ENCODE assay signal across 16 cellular contexts in the genomic region with DNA sequence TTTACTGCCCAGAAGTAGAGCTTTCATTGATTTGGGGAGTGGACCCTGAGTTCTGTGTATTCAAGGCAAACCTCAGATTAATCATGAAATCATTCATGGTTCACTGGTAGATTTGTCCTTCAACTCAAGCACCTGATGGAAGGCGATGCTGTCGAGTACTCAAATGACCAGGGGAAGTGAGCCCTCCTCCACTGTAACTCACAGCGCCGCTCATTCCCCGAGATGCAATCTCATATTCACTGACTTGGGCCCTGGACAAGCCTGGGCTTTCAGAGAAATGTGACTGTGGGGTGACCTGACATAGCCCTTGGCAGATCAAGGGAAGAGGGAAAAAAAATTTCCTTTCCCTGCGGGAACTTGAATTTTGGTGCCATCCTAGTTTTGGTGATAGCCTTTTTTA.
A peak's percentile ranks its signal among the peaks of the same experiment; 100 is the strongest.
DNase-seq lines count a peak whose midpoint lies in the region; ATAC-seq and TF ChIP-seq lines count a peak whose summit lies in the region.
"Had no signal": no experiment of that assay in that cellular context is flagged by ENCODE, and none has a peak within 500 bp of the region (broad histone marks: within the 10 kb centered on the region; RNA-seq: fewer than 3 reads in every experiment).

No MANE protein-coding gene starts in this region.

- H3K36me3 Mint-ChIP-seq in activated T-cell treated with anti-CD3 and anti-CD28 coated beads, Interleukin-2, amount 50 U/mL, for 24 hours (ENCODE audit: low read depth): peaks cover 86% of the 10 kb centered on the region
- H3K36me3 Mint-ChIP-seq in activated T-cell treated with anti-CD3 and anti-CD28 coated beads, Interleukin-2, amount 50 U/mL, for 4 hours (ENCODE audit: insufficient read depth): peaks cover 53% of the 10 kb centered on the region
- H3K36me3 Mint-ChIP-seq in activated CD4-positive, alpha-beta memory T cell treated with anti-CD3 and anti-CD28 coated beads for 36 hours: peaks cover 52% of the 10 kb centered on the region
- H3K36me3 Mint-ChIP-seq in stimulated activated memory B cell treated with anti-CD40 and anti-IgM and Interleukin-4, amounts not matched to agents 10 μg/mL and 1 μg/mL and 100 μg/mL, for 72 hours: peaks cover 97% of the 10 kb centered on the region

- no peaks in the 10 kb centered on the region for H3K27me3 ChIP-seq in duodenal mucosa (ENCODE audit: control insufficient read depth in 1 of 2, insufficient read depth in 2 of 2, low read length in 2 of 2)
- H3K27me3 ChIP-seq in foreskin keratinocyte: no peaks in the 10 kb centered on the region
- H3K27me3 ChIP-seq: cardiac muscle cell, spleen had no signal

- H3K36me3 ChIP-seq in duodenal mucosa (ENCODE audit: control insufficient read depth in 1 of 2, insufficient read depth in 2 of 2, low read length in 2 of 2): peaks cover 0 to 6% of the 10 kb centered on the region in 2 donors
- H3K36me3 ChIP-seq: cardiac muscle cell had no signal

- intact Hi-C loops in activated CD4-positive, alpha-beta memory T cell treated with anti-CD3 and anti-CD28 coated beads for 36 hours (cut with micrococcal nuclease): loop anchor here (1.0 to 10.0 kb wide), 9 partner anchors 9 to 512 kb away; no protein-coding TSS in a partner anchor
- intact Hi-C loops in head of caudate nucleus (cut with DNase I) (no loop called here), Right ventricle myocardium inferior (cut with DNase I) (no loop called here)

- no peak for TF ChIP-seq CTCF in foreskin keratinocyte (conservative IDR thresholded peaks at IDR 0.05)

- H3K9me3 Mint-ChIP-seq in activated T-cell treated with anti-CD3 and anti-CD28 coated beads, Interleukin-2, amount 50 U/mL, for 24 hours: no peaks in the 10 kb centered on the region
- peaks cover under 1% of the 10 kb centered on the region for H3K9me3 Mint-ChIP-seq in activated T-cell treated with anti-CD3 and anti-CD28 coated beads, Interleukin-2, amount 50 U/mL, for 4 hours
- peaks cover 1% of the 10 kb centered on the region for H3K9me3 Mint-ChIP-seq in activated CD4-positive, alpha-beta memory T cell treated with anti-CD3 and anti-CD28 coated beads for 36 hours
- H3K9me3 Mint-ChIP-seq in stimulated activated memory B cell treated with anti-CD40 and anti-IgM and Interleukin-4, amounts not matched to agents 10 μg/mL and 1 μg/mL and 100 μg/mL, for 72 hours: no peaks in the 10 kb centered on the region

- H3K4me3 Mint-ChIP-seq in activated T-cell treated with anti-CD3 and anti-CD28 coated beads, Interleukin-2, amount 50 U/mL, for 24 hours: peak overlapping the region; percentile 34
- H3K4me3 Mint-ChIP-seq in activated T-cell treated with anti-CD3 and anti-CD28 coated beads, Interleukin-2, amount 50 U/mL, for 4 hours: no peak overlapping the region
- H3K4me3 Mint-ChIP-seq in activated CD4-positive, alpha-beta memory T cell treated with anti-CD3 and anti-CD28 coated beads for 36 hours: peak overlapping the region; percentile 45
- no peak overlapping the region for H3K4me3 Mint-ChIP-seq in stimulated activated memory B cell treated with anti-CD40 and anti-IgM and Interleukin-4, amounts not matched to agents 10 μg/mL and 1 μg/mL and 100 μg/mL, for 72 hours
- H3K4me3 Mint-ChIP-seq: HFFc6 had no signal

- peak overlapping the region; percentile 27 for H3K27ac ChIP-seq in duodenal mucosa (ENCODE audit: low read depth, low read length)
- H3K27ac ChIP-seq in foreskin keratinocyte: no peak overlapping the region
- H3K27ac ChIP-seq: cardiac muscle cell had no signal

- CTCF ChIA-PET in activated CD4-positive, alpha-beta memory T cell treated with anti-CD3 and anti-CD28 coated beads for 36 hours (lab: Charles Lee): interaction anchor here (0.6 to 2.4 kb wide), 10 partner anchors 8 to 161 kb away, joined by 3 to 12 read pairs (median 4); a partner anchor contains a TSS

- peaks cover 88% of the 10 kb centered on the region for H3K4me1 Mint-ChIP-seq in activated T-cell treated with anti-CD3 and anti-CD28 coated beads, Interleukin-2, amount 50 U/mL, for 24 hours (ENCODE audit: low read depth)
- H3K4me1 Mint-ChIP-seq in activated T-cell treated with anti-CD3 and anti-CD28 coated beads, Interleukin-2, amount 50 U/mL, for 4 hours (ENCODE audit: low read depth): peaks cover 81% of the 10 kb centered on the region
- H3K4me1 Mint-ChIP-seq in activated CD4-positive, alpha-beta memory T cell treated with anti-CD3 and anti-CD28 coated beads for 36 hours (ENCODE audit: low read depth): peaks cover 85% of the 10 kb centered on the region
- peaks cover 75% of the 10 kb centered on the region for H3K4me1 Mint-ChIP-seq in stimulated activated memory B cell treated with anti-CD40 and anti-IgM and Interleukin-4, amounts not matched to agents 10 μg/mL and 1 μg/mL and 100 μg/mL, for 72 hours

- POLR2A ChIA-PET in activated CD4-positive, alpha-beta memory T cell treated with anti-CD3 and anti-CD28 coated beads for 36 hours (lab: Charles Lee): interaction anchor here (0.9 to 3.2 kb wide), 15 partner anchors 7 to 200 kb away, joined by 3 to 48 read pairs (median 8); a partner anchor contains a TSS

- no peak overlapping the region for H3K4me3 ChIP-seq in duodenal mucosa (ENCODE audit: low read depth in 1 of 2, low read length in 2 of 2)
- H3K4me3 ChIP-seq: cardiac muscle cell, spleen had no signal

- ATAC-seq in activated T-cell treated with anti-CD3 and anti-CD28 coated beads, Interleukin-2, amount 50 U/mL, for 4 hours: no peak
- no peak for ATAC-seq in stimulated activated memory B cell treated with anti-CD40 and anti-IgM and Interleukin-4, amounts not matched to agents 10 μg/mL and 1 μg/mL and 100 μg/mL, for 72 hours
- ATAC-seq in foreskin keratinocyte: no peak
- ATAC-seq in Right ventricle myocardium inferior: no peak

- H3K9ac ChIP-seq in duodenal mucosa (ENCODE audit: low read depth in 1 of 2, low read length in 2 of 2): no peak overlapping the region

- H3K27me3 Mint-ChIP-seq in activated T-cell treated with anti-CD3 and anti-CD28 coated beads, Interleukin-2, amount 50 U/mL, for 24 hours: no peaks in the 10 kb centered on the region
- H3K27me3 Mint-ChIP-seq in activated T-cell treated with anti-CD3 and anti-CD28 coated beads, Interleukin-2, amount 50 U/mL, for 4 hours (ENCODE audit: low read depth): no peaks in the 10 kb centered on the region
- no peaks in the 10 kb centered on the region for H3K27me3 Mint-ChIP-seq in activated CD4-positive, alpha-beta memory T cell treated with anti-CD3 and anti-CD28 coated beads for 36 hours
- no peaks in the 10 kb centered on the region for H3K27me3 Mint-ChIP-seq in stimulated activated memory B cell treated with anti-CD40 and anti-IgM and Interleukin-4, amounts not matched to agents 10 μg/mL and 1 μg/mL and 100 μg/mL, for 72 hours

- DNase-seq in activated T-cell treated with anti-CD3 and anti-CD28 coated beads, Interleukin-2, amount 50 U/mL, for 24 hours: no peak
- no peak for DNase-seq in activated T-cell treated with anti-CD3 and anti-CD28 coated beads, Interleukin-2, amount 50 U/mL, for 4 hours
- DNase-seq in activated CD4-positive, alpha-beta memory T cell treated with anti-CD3 and anti-CD28 coated beads for 36 hours: no peak
- DNase-seq in foreskin keratinocyte: no peak
- DNase-seq in head of caudate nucleus: no peak
- DNase-seq in Right ventricle myocardium inferior (ENCODE audit: missing footprints): no peak
- DNase-seq: glutamatergic neuron, HFFc6, KG1, NCI-H1930, retina, SIG-M5 had no signal

- H3K9me3 ChIP-seq in duodenal mucosa (ENCODE audit: control insufficient read depth in 1 of 2, low read length in 2 of 2): no peaks in the 10 kb centered on the region

- peak overlapping the region; percentile 93 for H3K27ac Mint-ChIP-seq in activated T-cell treated with anti-CD3 and anti-CD28 coated beads, Interleukin-2, amount 50 U/mL, for 24 hours
- peak overlapping the region; percentile 94 for H3K27ac Mint-ChIP-seq in activated CD4-positive, alpha-beta memory T cell treated with anti-CD3 and anti-CD28 coated beads for 36 hours
- peak overlapping the region; percentile 80 for H3K27ac Mint-ChIP-seq in stimulated activated memory B cell treated with anti-CD40 and anti-IgM and Interleukin-4, amounts not matched to agents 10 μg/mL and 1 μg/mL and 100 μg/mL, for 72 hours
- H3K27ac Mint-ChIP-seq: HFFc6 had no signal

- H3K4me1 ChIP-seq in duodenal mucosa (ENCODE audit: control insufficient read depth in 1 of 2, insufficient read depth in 2 of 2, low read length in 2 of 2): peaks cover 35 to 38% of the 10 kb centered on the region in 2 donors
- peaks cover 13% of the 10 kb centered on the region for H3K4me1 ChIP-seq in foreskin keratinocyte

Comparison
In these comparisons a context has a peak if more than half of its experiments do, and no peak if none do; other contexts are left out.
1. H3K4me3 Mint-ChIP-seq: peak in activated T-cell treated with anti-CD3 and anti-CD28 coated beads, Interleukin-2, amount 50 U/mL, for 24 hours (single experiment) and activated CD4-positive, alpha-beta memory T cell treated with anti-CD3 and anti-CD28 coated beads for 36 hours (single experiment); none in activated T-cell treated with anti-CD3 and anti-CD28 coated beads, Interleukin-2, amount 50 U/mL, for 4 hours (single experiment) and stimulated activated memory B cell treated with anti-CD40 and anti-IgM and Interleukin-4, amounts not matched to agents 10 μg/mL and 1 μg/mL and 100 μg/mL, for 72 hours (single experiment).
2. Peak in every context shown above with its lines, with median percentiles within 50 percentile points of each other: H3K27ac Mint-ChIP-seq.